ENCODE assay signal across 1 cellular context in the genomic region with DNA sequence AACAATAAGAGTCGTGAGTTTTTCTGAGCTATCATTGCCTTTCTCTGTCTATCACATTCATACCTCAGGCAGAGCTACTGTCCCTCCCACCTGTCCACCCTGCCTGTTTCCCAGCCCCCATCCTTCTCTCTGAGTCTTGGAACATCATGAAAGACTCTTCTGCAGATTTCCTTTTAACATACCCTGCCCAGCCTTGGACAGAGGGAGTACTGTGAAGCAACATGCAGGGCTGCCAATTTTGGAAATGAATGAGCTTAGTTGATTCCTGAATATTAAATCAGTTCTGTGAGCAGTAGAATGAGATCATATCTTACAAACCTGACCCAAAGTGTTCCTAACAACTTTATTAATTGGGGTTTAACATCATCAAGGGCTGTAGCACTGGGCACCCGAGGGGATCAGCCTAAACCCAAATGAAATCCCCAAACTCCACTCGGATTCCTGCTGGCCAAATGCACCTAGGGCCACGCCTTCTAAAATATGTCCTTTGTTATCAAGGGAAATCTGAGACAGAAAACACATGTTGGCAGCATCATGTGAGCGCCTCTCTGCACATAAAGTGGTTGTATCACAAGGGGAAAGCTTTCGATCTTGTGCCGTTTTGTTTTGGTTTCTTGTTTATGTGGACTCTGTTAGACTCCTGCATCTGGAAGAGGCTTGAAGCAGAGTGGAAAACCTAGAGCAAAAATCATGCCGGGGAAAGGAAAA.
A peak's percentile ranks its signal among the peaks of the same experiment; 100 is the strongest.
TF ChIP-seq lines count a peak whose summit lies in the region.

No MANE protein-coding gene starts in this region.

TF ChIP-seq in HEK293, 187 proteins besides CTCF, POLR2A, EP300 and RAD21 (continued from another document):
- TF ChIP-seq, protein P1, sequence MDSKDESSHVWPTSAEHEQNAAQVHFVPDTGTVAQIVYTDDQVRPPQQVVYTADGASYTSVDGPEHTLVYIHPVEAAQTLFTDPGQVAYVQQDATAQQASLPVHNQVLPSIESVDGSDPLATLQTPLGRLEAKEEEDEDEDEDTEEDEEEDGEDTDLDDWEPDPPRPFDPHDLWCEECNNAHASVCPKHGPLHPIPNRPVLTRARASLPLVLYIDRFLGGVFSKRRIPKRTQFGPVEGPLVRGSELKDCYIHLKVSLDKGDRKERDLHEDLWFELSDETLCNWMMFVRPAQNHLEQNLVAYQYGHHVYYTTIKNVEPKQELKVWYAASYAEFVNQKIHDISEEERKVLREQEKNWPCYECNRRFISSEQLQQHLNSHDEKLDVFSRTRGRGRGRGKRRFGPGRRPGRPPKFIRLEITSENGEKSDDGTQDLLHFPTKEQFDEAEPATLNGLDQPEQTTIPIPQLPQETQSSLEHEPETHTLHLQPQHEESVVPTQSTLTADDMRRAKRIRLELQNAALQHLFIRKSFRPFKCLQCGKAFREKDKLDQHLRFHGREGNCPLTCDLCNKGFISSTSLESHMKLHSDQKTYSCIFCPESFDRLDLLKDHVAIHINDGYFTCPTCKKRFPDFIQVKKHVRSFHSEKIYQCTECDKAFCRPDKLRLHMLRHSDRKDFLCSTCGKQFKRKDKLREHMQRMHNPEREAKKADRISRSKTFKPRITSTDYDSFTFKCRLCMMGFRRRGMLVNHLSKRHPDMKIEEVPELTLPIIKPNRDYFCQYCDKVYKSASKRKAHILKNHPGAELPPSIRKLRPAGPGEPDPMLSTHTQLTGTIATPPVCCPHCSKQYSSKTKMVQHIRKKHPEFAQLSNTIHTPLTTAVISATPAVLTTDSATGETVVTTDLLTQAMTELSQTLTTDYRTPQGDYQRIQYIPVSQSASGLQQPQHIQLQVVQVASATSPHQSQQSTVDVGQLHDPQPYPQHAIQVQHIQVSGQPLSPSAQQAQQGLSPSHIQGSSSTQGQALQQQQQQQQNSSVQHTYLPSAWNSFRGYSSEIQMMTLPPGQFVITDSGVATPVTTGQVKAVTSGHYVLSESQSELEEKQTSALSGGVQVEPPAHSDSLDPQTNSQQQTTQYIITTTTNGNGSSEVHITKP (tag by site-specific recombination; IDR thresholded peaks at IDR 0.05), result no peak
- TF ChIP-seq ZNF510 (tag by site-specific recombination; IDR thresholded peaks at IDR 0.05; ENCODE audit: insufficient replicate concordance) (no peak), SCRT1 (tag by site-specific recombination; IDR thresholded peaks at IDR 0.05; ENCODE audit: borderline replicate concordance) (no peak), ZNF155 (tag by site-specific recombination; IDR thresholded peaks at IDR 0.05) (no peak), ZNF202 (tag by site-specific recombination; IDR thresholded peaks at IDR 0.05; ENCODE audit: borderline replicate concordance) (no peak), ZNF549 (tag by site-specific recombination; IDR thresholded peaks at IDR 0.05) (no peak), MZF1 (tag by site-specific recombination; IDR thresholded peaks at IDR 0.05; ENCODE audit: borderline replicate concordance) (peak; percentile 27; the same call in 1 of the 2 replicates), SCRT2 (tag by site-specific recombination; IDR thresholded peaks at IDR 0.05) (peak; percentile 30; the same call in 1 of the 2 replicates), ZFP41 (tag by site-specific recombination; IDR thresholded peaks at IDR 0.05; ENCODE audit: borderline replicate concordance) (no peak)
